In the genomic region with DNA sequence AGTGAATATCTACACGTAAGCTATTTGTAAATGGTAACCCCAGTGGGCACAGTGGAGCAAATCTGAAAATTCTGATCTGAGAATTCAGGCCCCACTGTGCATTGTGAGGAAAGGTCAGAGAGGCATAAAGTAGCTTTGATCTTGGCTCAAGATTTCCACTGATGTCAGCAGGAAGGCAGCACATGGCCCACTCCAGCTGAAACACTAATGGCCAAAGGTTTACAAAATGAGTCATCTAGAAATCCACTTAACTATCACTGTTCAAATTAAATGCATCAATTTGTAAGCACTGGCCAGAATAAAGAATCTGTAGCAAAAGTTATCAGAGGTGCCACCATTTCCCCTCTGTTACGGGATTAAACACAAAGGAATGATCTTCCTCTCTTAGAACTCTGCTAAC, we compare ENCODE assay signal across 12 cellular contexts.
DNase-seq lines count a peak whose midpoint lies in the region; ATAC-seq and TF ChIP-seq lines count a peak whose summit lies in the region.
"Had no signal": no experiment of that assay in that cellular context is flagged by ENCODE, and none has a peak within 500 bp of the region (broad histone marks: within the 10 kb centered on the region; RNA-seq: fewer than 3 reads in every experiment).

No MANE protein-coding gene starts in this region.

- H3K36me3 ChIP-seq in left ventricle myocardium inferior (no peaks in the 10 kb centered on the region), aorta (ENCODE audit: control insufficient read depth in 1 of 2, insufficient read depth in 2 of 2, low read length in 1 of 2) (no peaks in the 10 kb centered on the region)

- no peak for TF ChIP-seq CTCF in left ventricle myocardium inferior (IDR thresholded peaks at IDR 0.05; ENCODE audit: borderline replicate concordance)

- H3K27me3 ChIP-seq in left ventricle myocardium inferior (ENCODE audit: low read depth) = no peaks in the 10 kb centered on the region
- no peaks in the 10 kb centered on the region for H3K27me3 ChIP-seq in aorta (ENCODE audit: control insufficient read depth in 1 of 2, insufficient read depth in 2 of 2, low read length in 1 of 2)

- H3K4me3 ChIP-seq in left ventricle myocardium inferior = no peak overlapping the region
- H3K4me3 ChIP-seq in aorta (ENCODE audit: low read length in 2 of 2) = no peak overlapping the region

- H3K4me1 ChIP-seq in left ventricle myocardium inferior (peaks cover 11% of the 10 kb centered on the region), aorta (ENCODE audit: control insufficient read depth in 1 of 2, insufficient read depth in 2 of 2, low read length in 2 of 2) (peaks cover 4 to 5% of the 10 kb centered on the region in 2 donors)

- H3K9me3 ChIP-seq in left ventricle myocardium inferior (replicated peaks) (no peaks in the 10 kb centered on the region), aorta (ENCODE audit: control insufficient read depth, low read length) (no peaks in the 10 kb centered on the region)

- intact Hi-C loops in left ventricle myocardium inferior (cut with micrococcal nuclease) = no loop called here
- intact Hi-C loops in cardiac septum (cut with DNase I) = no loop called here
- intact Hi-C loops in aorta (cut with DNase I) = no loop called here

- peak; percentile 29 for ATAC-seq in aorta (ENCODE audit: low FRiP score)
- ATAC-seq: Panc1 had no signal

- 90 to 93% methylated on average over 2 of the region's 2 CpGs for WGBS in aorta, 2 donors

- H3K27ac ChIP-seq in left ventricle myocardium inferior (replicated peaks) (peak overlapping the region; percentile 36), aorta (ENCODE audit: low read depth in 1 of 2, low read length in 2 of 2) (no peak overlapping the region)

- no peak for DNase-seq in left ventricle myocardium inferior
- no peak for DNase-seq in cardiac septum (ENCODE audit: low spot score)
- peak; percentile 58 for DNase-seq in amniotic epithelial cell (ENCODE audit: low read depth)
- peak; percentile 22 for DNase-seq in kidney glomerular epithelial cell (lab: John Stamatoyannopoulos, UW)
- DNase-seq in aorta = no peak
- DNase-seq in HuH-7.5 (ENCODE audit: low spot score) = no peak
- no peak for DNase-seq in NCI-H1105 (lab: John Stamatoyannopoulos, UW)
- no peak for DNase-seq in epidermal melanocyte (ENCODE audit: insufficient read length, low spot score)
- DNase-seq: hippocampal formation, MM.1S, nephron progenitor cell had no signal

Comparison
In these comparisons a context has a peak if more than half of its experiments do, and no peak if none do; other contexts are left out.
1. DNase-seq: peak in amniotic epithelial cell (single experiment) and kidney glomerular epithelial cell (single experiment); none in left ventricle myocardium inferior (single experiment), cardiac septum (single experiment), aorta (0 of 2), HuH-7.5 (single experiment), NCI-H1105 (single experiment) and epidermal melanocyte (single experiment).